In the genomic region with DNA sequence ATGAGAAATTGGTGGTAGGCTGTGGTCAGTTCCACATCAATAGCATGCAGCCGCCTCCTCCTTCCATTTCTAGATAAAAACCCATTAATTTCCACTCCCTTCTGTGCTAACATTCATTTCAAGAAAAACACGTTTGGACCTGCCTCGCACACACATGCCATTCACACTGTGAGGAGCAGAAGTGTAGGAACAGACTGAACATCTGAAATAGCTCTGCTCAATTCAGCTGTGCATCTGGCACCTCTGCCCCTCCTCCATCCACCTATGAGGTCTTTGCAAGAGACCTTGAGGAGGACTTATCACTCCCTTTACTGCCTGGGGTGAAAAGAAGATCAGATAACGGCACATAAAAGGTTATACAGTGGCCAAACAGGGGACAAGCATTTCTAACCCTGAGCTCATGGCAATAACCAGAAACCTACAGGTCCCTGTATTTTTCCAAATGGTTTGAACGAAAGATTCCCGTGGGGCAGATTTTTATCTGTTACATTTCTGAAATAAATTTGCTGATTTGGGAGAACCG, we compare ENCODE assay signal across 19 cellular contexts. TPM values are rescaled to one million over a fixed set of nuclear protein-coding genes. Genes with fewer than 3 reads are reported as not detected.
A peak's percentile ranks its signal among the peaks of the same experiment; 100 is the strongest.
DNase-seq lines count a peak whose midpoint lies in the region; ATAC-seq lines count a peak whose summit lies in the region.
"Had no signal": no experiment of that assay in that cellular context is flagged by ENCODE, and none has a peak within 500 bp of the region (broad histone marks: within the 10 kb centered on the region; RNA-seq: fewer than 3 reads in every experiment).

No MANE protein-coding gene starts in this region.

- in situ Hi-C loops in SK-MEL-5 (cut with HindIII; ENCODE audit: low pct_unique_long_range_greater_than_20kb, low sequenced_read_pairs), result no loop called here

- H3K36me3 ChIP-seq in neuronal stem cell (replicated peaks in 1 of 2; ENCODE audit: control insufficient read depth in 2 of 2, insufficient read depth in 2 of 2, low read length in 2 of 2), result no peaks in the 10 kb centered on the region
- H3K36me3 ChIP-seq: ovary, thoracic aorta had no signal

- peak overlapping the region; percentile 1 for H2AFZ ChIP-seq in neuronal stem cell (ENCODE audit: low read length)

- H3K18ac ChIP-seq in neuronal stem cell (ENCODE audit: low read length), result no peak overlapping the region

- no peak overlapping the region for H3K9ac ChIP-seq in neuronal stem cell (ENCODE audit: low read depth, low read length, poor library complexity)

- H3K23ac ChIP-seq in neuronal stem cell (ENCODE audit: low read depth, low read length, poor library complexity), result no peak overlapping the region

- H4K91ac ChIP-seq in neuronal stem cell (ENCODE audit: low read depth, low read length, poor library complexity), result no peak overlapping the region

- peaks cover 0 to 6% of the 10 kb centered on the region in 2 donors for H3K4me1 ChIP-seq in neuronal stem cell (ENCODE audit: control insufficient read depth in 2 of 2, insufficient read depth in 1 of 2, low read depth in 1 of 2, low read length in 2 of 2)

- peak; percentile 52 for ATAC-seq in GM18870 (IDR thresholded peaks at IDR 0.05; ENCODE audit: unreplicated experiment)
- peak; percentile 48 for ATAC-seq in HG03280 (IDR thresholded peaks at IDR 0.05; ENCODE audit: unreplicated experiment)
- ATAC-seq: K562, Panc1 had no signal

- no peak overlapping the region for H3K14ac ChIP-seq in neuronal stem cell (ENCODE audit: low read length)

- H3K79me1 ChIP-seq in neuronal stem cell (ENCODE audit: low read depth, low read length), result no peaks in the 10 kb centered on the region

- no peak overlapping the region for H3K4me2 ChIP-seq in neuronal stem cell (ENCODE audit: insufficient read depth, low read length, poor library complexity, severe bottlenecking)

- H4K8ac ChIP-seq in neuronal stem cell (ENCODE audit: low read depth, low read length), result no peak overlapping the region

- H3K4me3 ChIP-seq in neuronal stem cell (ENCODE audit: low read length in 2 of 2), result no peak overlapping the region
- H3K4me3 ChIP-seq: K562, ovary, thoracic aorta had no signal

- no CpG with 5 or more reads among the region's 7 CpGs for whole genome bisulfite sequencing in neuronal stem cell (ENCODE audit: extremely low coverage in 2 of 2, insufficient read length in 2 of 2, insufficient replicate concordance in 1 of 2), 2 donors

- no peak overlapping the region for H2BK15ac ChIP-seq in neuronal stem cell (ENCODE audit: low read length)

- H2BK5ac ChIP-seq in neuronal stem cell (ENCODE audit: low read length), result no peak overlapping the region

- H3K27me3 ChIP-seq in neuronal stem cell (ENCODE audit: control insufficient read depth in 3 of 3, insufficient read depth in 3 of 3, low read depth in 1 of 3, low read length in 3 of 3), result peaks cover 0 to 15% (median 0%) of the 10 kb centered on the region in 3 experiments
- H3K27me3 ChIP-seq: ovary had no signal

- peak; percentile 1 for DNase-seq in SK-MEL-5 (ENCODE audit: low read depth, low spot score)
- no peak for DNase-seq in neuronal stem cell (ENCODE audit: low spot score)
- no peak for DNase-seq in OCI-M2 (lab: John Stamatoyannopoulos, UW; ENCODE audit: unreplicated experiment)
- DNase-seq in NCI-H82 (lab: John Stamatoyannopoulos, UW), result no peak
- DNase-seq in NCI-H146 treated with DMSO at 0.1 percent for 48 hours (lab: John Stamatoyannopoulos, UW; ENCODE audit: unreplicated experiment), result no peak
- no peak for DNase-seq in activated CD4-positive, alpha-beta T cell treated with anti-CD3 and anti-CD28 coated beads, Interleukin-2, amount 50 U/mL, for 4 hours
- DNase-seq: activated naive CD4-positive, alpha-beta T cell treated with anti-CD3 and anti-CD28 coated beads, Interleukin-2, amount 50 U/mL, for 16 hours; caudate nucleus; H7; NCI-H2081; ovary; stimulated activated CD4-positive, alpha-beta T cell treated with anti-CD3 and anti-CD28 coated beads, Interleukin-12 subunit alpha, Interleukin-12 subunit beta, amount 100 ng/mL, for 4 hours had no signal

- no peak overlapping the region for H3K4ac ChIP-seq in neuronal stem cell (ENCODE audit: low read length)

- H2BK120ac ChIP-seq in neuronal stem cell (ENCODE audit: low read depth, low read length), result no peak overlapping the region

- H2BK12ac ChIP-seq in neuronal stem cell (ENCODE audit: low read length), result no peak overlapping the region

- H2AK5ac ChIP-seq in neuronal stem cell (ENCODE audit: low read depth, low read length), result no peak overlapping the region

- no peak overlapping the region for H3K27ac ChIP-seq in neuronal stem cell (replicated peaks; ENCODE audit: low read length)
- H3K27ac ChIP-seq: ovary, thoracic aorta had no signal

- H3K9me3 ChIP-seq in neuronal stem cell (replicated peaks in 1 of 2; ENCODE audit: control insufficient read depth in 2 of 2, insufficient read depth in 1 of 2, low read depth in 1 of 2, low read length in 2 of 2), result no peaks in the 10 kb centered on the region
- H3K9me3 ChIP-seq: ovary, thoracic aorta had no signal

RNA-seq across cellular contexts. Expression of a gene that starts 30.8 kb away (rescaled TPM):
- total RNA-seq in SK-MEL-5 (2014; rRNA removed; shearing (Covaris generic)), result 9.2 and 15.6 TPM in 2 replicates
- 30.9 and 40.4 TPM in 2 replicates for polyA plus RNA-seq in SK-MEL-5 (2015; cell fraction: cytosol; rRNA removed)
- 29.8 and 52.2 TPM in 2 replicates for polyA plus RNA-seq in SK-MEL-5 (2015; cell fraction: nucleus; rRNA removed)
- 53.3 TPM for polyA plus RNA-seq in neuronal stem cell (2013, experiment 1 of 2)
- polyA plus RNA-seq in neuronal stem cell (2013, experiment 2 of 2), result 53.2 TPM
- polyA plus RNA-seq: CD14-positive monocyte, esophagus had no signal
